In genomic region chr17:75856062-75856681, GRCh38 we compare ENCODE assay signal across 8 cellular contexts. TPM values are rescaled to one million over a fixed set of nuclear protein-coding genes. Genes with fewer than 3 reads are reported as not detected.
A peak's percentile ranks its signal among the peaks of the same experiment; 100 is the strongest.
DNase-seq lines count a peak whose midpoint lies in the region; ATAC-seq and TF ChIP-seq lines count a peak whose summit lies in the region.

No MANE protein-coding gene starts in this region.

- DNase-seq in NCI-H748 (lab: John Stamatoyannopoulos, UW; ENCODE audit: unreplicated experiment) (peak; percentile 30), NCI-H748 treated with DMSO at 0.1 percent for 48 hours (lab: John Stamatoyannopoulos, UW) (no peak), progenitor cell of endocrine pancreas (ENCODE audit: low spot score, unreplicated experiment) (no peak)

- ATAC-seq in HG03432 (IDR thresholded peaks at IDR 0.05; ENCODE audit: unreplicated experiment) (peak; percentile 3), gastroesophageal sphincter (peak; percentile 47), GM21423 (IDR thresholded peaks at IDR 0.05; ENCODE audit: unreplicated experiment) (no peak), HG03159 (IDR thresholded peaks at IDR 0.05; ENCODE audit: unreplicated experiment) (no peak)

- H3K4me3 ChIP-seq in WI38 (ENCODE audit: low read depth, low read length) (peak overlapping the region; percentile 83), gastroesophageal sphincter (peak overlapping the region; percentile 57 to 94)

- H3K27me3 Mint-ChIP-seq in progenitor cell of endocrine pancreas: no peaks in the 10 kb centered on the region

- H3K9me3 ChIP-seq in gastroesophageal sphincter: no peaks in the 10 kb centered on the region

- TF ChIP-seq POLR2A in gastroesophageal sphincter (IDR thresholded peaks at IDR 0.05): no peak

- H3K27ac ChIP-seq in gastroesophageal sphincter: peak overlapping the region; percentile 96 to 100 (median 98)

- no peak overlapping the region for H3K4me3 Mint-ChIP-seq in progenitor cell of endocrine pancreas (ENCODE audit: low read depth)

- TF ChIP-seq CTCF in WI38 (IDR thresholded peaks at IDR 0.05; ENCODE audit: low read depth, low read length): peak; percentile 44
- peak in 1 of 4 experiments; percentile 20 for TF ChIP-seq CTCF in gastroesophageal sphincter (IDR thresholded peaks at IDR 0.05)
- peak; percentile 2 for TF ChIP-seq CTCF in progenitor cell of endocrine pancreas (IDR thresholded peaks at IDR 0.05; ENCODE audit: unreplicated experiment)

- no peak for TF ChIP-seq EP300 in gastroesophageal sphincter (IDR thresholded peaks at IDR 0.05)

- no peaks in the 10 kb centered on the region for H3K27me3 ChIP-seq in gastroesophageal sphincter

- H3K36me3 Mint-ChIP-seq in progenitor cell of endocrine pancreas (ENCODE audit: insufficient read depth): no peaks in the 10 kb centered on the region

- H3K27ac Mint-ChIP-seq in progenitor cell of endocrine pancreas: peak overlapping the region; percentile 95

- no peaks in the 10 kb centered on the region for H3K9me3 Mint-ChIP-seq in progenitor cell of endocrine pancreas (ENCODE audit: low read depth)

- H3K36me3 ChIP-seq in gastroesophageal sphincter: peaks cover 0 to 23% of the 10 kb centered on the region in 2 donors

- 6% methylated on average over 7 of the region's 24 CpGs; no CpG with 5 or more reads in 1 of the 2 donors for WGBS in gastroesophageal sphincter (ENCODE audit: low coverage in 1 of 2), 2 donors

- peaks cover 11% of the 10 kb centered on the region for H3K4me1 Mint-ChIP-seq in progenitor cell of endocrine pancreas (ENCODE audit: low read depth)

- peaks cover 0 to 43% (median 15%) of the 10 kb centered on the region in 3 donors for H3K4me1 ChIP-seq in gastroesophageal sphincter

RNA-seq across cellular contexts. Expression of gene WBP2, which starts 1.0 kb away (rescaled TPM):
- total RNA-seq in gastroesophageal sphincter: 10 to 100 TPM; 50.0 to 83.9 (median 57.6) TPM
- total RNA-seq in progenitor cell of endocrine pancreas: 47.9 and 57.7 TPM in 2 replicates

RNA-seq across cellular contexts. Expression of gene UNC13D, which starts 12.0 kb away (rescaled TPM):
- total RNA-seq in gastroesophageal sphincter (10 to 100 TPM in 1 of 4 donors, 1 to 10 TPM in 3; 2.6 to 10.8 (median 5.6) TPM), progenitor cell of endocrine pancreas (2.7 and 3.1 TPM in 2 replicates)

RNA-seq across cellular contexts. Expression of gene TRIM47, which starts 22.2 kb away (rescaled TPM):
- total RNA-seq in gastroesophageal sphincter (100 to 1,000 TPM in 1 of 4 donors, 10 to 100 TPM in 3; 21.0 to 146 (median 40.8) TPM), progenitor cell of endocrine pancreas (0.42 and 1.0 TPM in 2 replicates)

RNA-seq across cellular contexts. Expression of gene TRIM65, which starts 40.6 kb away (rescaled TPM):
- total RNA-seq in gastroesophageal sphincter: 10 to 100 TPM; 18.7 to 34.4 (median 31.2) TPM
- 13.9 and 17.1 TPM in 2 replicates for total RNA-seq in progenitor cell of endocrine pancreas

RNA-seq across cellular contexts. Expression of gene MRPL38, which starts 48.5 kb away (rescaled TPM):
- total RNA-seq in gastroesophageal sphincter: 10 to 100 TPM; 18.4 to 69.6 (median 44.3) TPM
- total RNA-seq in progenitor cell of endocrine pancreas: 82.7 and 94.0 TPM in 2 replicates

Comparison
In these comparisons a context has a peak if more than half of its experiments do, and no peak if none do; other contexts are left out.
1. ATAC-seq: peak in HG03432 (single experiment) and gastroesophageal sphincter (single experiment); none in GM21423 (single experiment) and HG03159 (single experiment).
2. RNA of gene TRIM47, which starts 22.2 kb away (total RNA-seq): 21.0 to 146 TPM in gastroesophageal sphincter; 0.42 to 1.0 TPM in progenitor cell of endocrine pancreas; every median in the first group is over 10 times any median in the second.